Comparison of ENCODE assay signal across 18 cellular contexts in the genomic region with DNA sequence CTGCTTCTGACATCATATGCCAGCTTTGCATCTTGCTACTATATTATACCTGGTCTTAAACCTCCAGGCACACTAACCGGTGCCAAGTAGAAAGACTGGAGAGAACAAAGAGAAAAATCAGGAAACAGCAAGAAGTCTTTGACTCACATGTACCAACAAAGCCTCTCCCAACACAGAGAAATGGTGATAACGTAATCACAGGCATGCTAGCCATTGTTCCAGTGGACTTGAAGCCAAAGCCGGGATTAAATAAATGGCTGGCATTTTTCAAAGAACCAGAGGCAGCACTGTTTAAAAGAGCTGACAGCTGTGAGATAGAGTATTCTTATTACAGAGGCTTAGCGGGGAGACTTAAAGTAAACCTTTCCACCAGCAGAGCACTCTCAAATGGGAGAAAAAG.
A peak's percentile ranks its signal among the peaks of the same experiment; 100 is the strongest.
DNase-seq lines count a peak whose midpoint lies in the region; ATAC-seq and TF ChIP-seq lines count a peak whose summit lies in the region.
"Had no signal": no experiment of that assay in that cellular context is flagged by ENCODE, and none has a peak within 500 bp of the region (broad histone marks: within the 10 kb centered on the region; RNA-seq: fewer than 3 reads in every experiment).

No MANE protein-coding gene starts in this region.

- H4K20me1 ChIP-seq in GM23338 (replicated peaks; ENCODE audit: insufficient read depth): no peaks in the 10 kb centered on the region

- H3K27ac Mint-ChIP-seq in GM23338 (no peak overlapping the region), endodermal cell (peak overlapping the region; percentile 86)
- no peak overlapping the region for H3K27ac Mint-ChIP-seq in activated CD4-positive, alpha-beta memory T cell treated with anti-CD3 and anti-CD28 coated beads, Interleukin-2, amount 10 ng/mL, durations not matched to agents 7 days and 5 days
- no peak overlapping the region for H3K27ac Mint-ChIP-seq in stimulated activated naive CD8-positive, alpha-beta T cell treated with anti-CD3 and anti-CD28 coated beads, Interleukin-15, amount 100 ng/mL, for 72 hours
- H3K27ac Mint-ChIP-seq: CD8-positive, alpha-beta memory T cell had no signal

- no peaks in the 10 kb centered on the region for H3K27me3 ChIP-seq in GM23338 (ENCODE audit: insufficient read depth)
- no peaks in the 10 kb centered on the region for H3K27me3 ChIP-seq in endodermal cell (ENCODE audit: control insufficient read depth, insufficient read depth, low read length, poor library complexity, severe bottlenecking)
- H3K27me3 ChIP-seq in muscle layer of duodenum (ENCODE audit: low read depth, low read length): no peaks in the 10 kb centered on the region
- H3K27me3 ChIP-seq: body of pancreas, vagina had no signal

- no peak for ATAC-seq in GM23338
- no peak for ATAC-seq in stimulated activated naive CD8-positive, alpha-beta T cell treated with anti-CD3 and anti-CD28 coated beads, Interleukin-15, amount 100 ng/mL, for 72 hours
- ATAC-seq: activated CD4-positive, CD25-positive, alpha-beta regulatory T cell treated with anti-CD3 and anti-CD28 coated beads, Interleukin-2, amount 50 U/mL, for 24 hours; body of pancreas had no signal

- TF ChIP-seq CTCF in GM23338 (conservative IDR thresholded peaks at IDR 0.05; ENCODE audit: low read depth in 2 of 2) (no peak), endodermal cell (conservative IDR thresholded peaks at IDR 0.05) (no peak)

- H3K4me1 Mint-ChIP-seq in GM23338 (peaks cover 23% of the 10 kb centered on the region), endodermal cell (peaks cover 26% of the 10 kb centered on the region)
- H3K4me1 Mint-ChIP-seq in activated CD4-positive, alpha-beta memory T cell treated with anti-CD3 and anti-CD28 coated beads, Interleukin-2, amount 10 ng/mL, durations not matched to agents 7 days and 5 days: no peaks in the 10 kb centered on the region
- no peaks in the 10 kb centered on the region for H3K4me1 Mint-ChIP-seq in stimulated activated naive CD8-positive, alpha-beta T cell treated with anti-CD3 and anti-CD28 coated beads, Interleukin-15, amount 100 ng/mL, for 72 hours
- H3K4me1 Mint-ChIP-seq: CD8-positive, alpha-beta memory T cell had no signal

- H2AFZ ChIP-seq in GM23338: peak overlapping the region; percentile 80
- H2AFZ ChIP-seq: GM23248 had no signal

- POLR2A ChIA-PET in activated CD4-positive, alpha-beta memory T cell treated with anti-CD3 and anti-CD28 coated beads, Interleukin-2, amount 10 ng/mL, durations not matched to agents 7 days and 5 days (lab: Charles Lee): no interaction called here

- H3K9me3 ChIP-seq in endodermal cell (ENCODE audit: control insufficient read depth, low read length): peaks cover 35% of the 10 kb centered on the region
- no peaks in the 10 kb centered on the region for H3K9me3 ChIP-seq in muscle layer of duodenum (ENCODE audit: control insufficient read depth in 1 of 2, low read length in 2 of 2)
- H3K9me3 ChIP-seq: vagina had no signal

- H3K9me3 Mint-ChIP-seq in GM23338: peaks cover 12% of the 10 kb centered on the region; the same call in 2 of the 3 replicates
- peaks cover 14% of the 10 kb centered on the region for H3K9me3 Mint-ChIP-seq in endodermal cell
- no peaks in the 10 kb centered on the region for H3K9me3 Mint-ChIP-seq in activated CD4-positive, alpha-beta memory T cell treated with anti-CD3 and anti-CD28 coated beads, Interleukin-2, amount 10 ng/mL, durations not matched to agents 7 days and 5 days
- H3K9me3 Mint-ChIP-seq in stimulated activated naive CD8-positive, alpha-beta T cell treated with anti-CD3 and anti-CD28 coated beads, Interleukin-15, amount 100 ng/mL, for 72 hours: no peaks in the 10 kb centered on the region

- CTCF ChIA-PET in activated CD4-positive, alpha-beta memory T cell treated with anti-CD3 and anti-CD28 coated beads, Interleukin-2, amount 10 ng/mL, durations not matched to agents 7 days and 5 days (lab: Charles Lee): no interaction called here

- no peaks in the 10 kb centered on the region for H3K36me3 ChIP-seq in GM23338 (ENCODE audit: insufficient read depth)
- H3K36me3 ChIP-seq in endodermal cell (ENCODE audit: control insufficient read depth, insufficient read depth, low read length): no peaks in the 10 kb centered on the region
- H3K36me3 ChIP-seq in muscle layer of duodenum (ENCODE audit: control insufficient read depth in 1 of 2, insufficient read depth in 2 of 2, low read length in 2 of 2): no peaks in the 10 kb centered on the region
- H3K36me3 ChIP-seq: vagina had no signal

- H3K27ac ChIP-seq in GM23338 (ENCODE audit: low read depth) (no peak overlapping the region), endodermal cell (ENCODE audit: low read depth, low read length) (no peak overlapping the region), muscle layer of duodenum (ENCODE audit: low read length) (peak overlapping the region; percentile 67)
- H3K27ac ChIP-seq: body of pancreas, GM23248, vagina had no signal

- DNase-seq in GM23338 (ENCODE audit: low spot score) (no peak), NCI-H69 (lab: John Stamatoyannopoulos, UW) (peak; percentile 25), endodermal cell (peak; percentile 54), ecto neural progenitor cell (ENCODE audit: low spot score) (no peak)
- no peak for DNase-seq in activated CD4-positive, alpha-beta memory T cell treated with anti-CD3 and anti-CD28 coated beads, Interleukin-2, amount 10 ng/mL, durations not matched to agents 7 days and 5 days
- no peak for DNase-seq in stimulated activated naive CD8-positive, alpha-beta T cell treated with anti-CD3 and anti-CD28 coated beads, Interleukin-15, amount 100 ng/mL, for 72 hours
- no peak for DNase-seq in stimulated activated naive CD4-positive, alpha-beta T cell treated with Interleukin-2 at 50 U/mL for 16 hours (lab: John Stamatoyannopoulos, UW)
- DNase-seq: activated CD8-positive, alpha-beta memory T cell treated with anti-CD3 and anti-CD28 coated beads, Interleukin-2, amount 50 U/mL, for 4 hours; activated gamma-delta T cell treated with Interleukin-2 at 50 U/mL for 16 hours; body of pancreas; CD8-positive, alpha-beta memory T cell; effector memory CD4-positive, alpha-beta T cell; GM23248; NCI-H2107; SHP77 treated with DMSO at 0.1 percent for 48 hours had no signal

- H3K4me3 ChIP-seq in GM23338 (no peak overlapping the region), endodermal cell (ENCODE audit: low read length) (peak overlapping the region; percentile 14), muscle layer of duodenum (ENCODE audit: low read depth in 1 of 2, low read length in 2 of 2) (no peak overlapping the region)
- H3K4me3 ChIP-seq: body of pancreas, GM23248, vagina had no signal

- H3F3A ChIP-seq in GM23338 (replicated peaks; ENCODE audit: low read depth): no peaks in the 10 kb centered on the region

- peaks cover 5% of the 10 kb centered on the region; the same call in 1 of the 2 replicates for H3K4me1 ChIP-seq in GM23338 (ENCODE audit: insufficient read depth)
- H3K4me1 ChIP-seq in endodermal cell (ENCODE audit: control insufficient read depth, insufficient read depth, low read length): peaks cover 11% of the 10 kb centered on the region
- no peaks in the 10 kb centered on the region for H3K4me1 ChIP-seq in muscle layer of duodenum (ENCODE audit: control insufficient read depth in 1 of 2, insufficient read depth in 2 of 2, low read length in 2 of 2)
- H3K4me1 ChIP-seq: body of pancreas, vagina had no signal

- H3K4me2 ChIP-seq in GM23338: no peak overlapping the region

- H3K4me3 Mint-ChIP-seq in GM23338 (no peak overlapping the region), endodermal cell (no peak overlapping the region)
- no peak overlapping the region for H3K4me3 Mint-ChIP-seq in activated CD4-positive, alpha-beta memory T cell treated with anti-CD3 and anti-CD28 coated beads, Interleukin-2, amount 10 ng/mL, durations not matched to agents 7 days and 5 days
- H3K4me3 Mint-ChIP-seq in stimulated activated naive CD8-positive, alpha-beta T cell treated with anti-CD3 and anti-CD28 coated beads, Interleukin-15, amount 100 ng/mL, for 72 hours: no peak overlapping the region
- H3K4me3 Mint-ChIP-seq: CD8-positive, alpha-beta memory T cell had no signal

- H3K79me2 ChIP-seq in GM23338 (replicated peaks; ENCODE audit: insufficient read depth): no peaks in the 10 kb centered on the region

- H3K9me2 ChIP-seq in GM23338 (ENCODE audit: insufficient read depth): peaks cover 18% of the 10 kb centered on the region

- 53 to 63% methylated on average over 3 to 4 of the region's 4 CpGs for WGBS in endodermal cell (ENCODE audit: insufficient coverage in 1 of 2, insufficient read length in 1 of 2), 2 experiments

- H3K27me3 Mint-ChIP-seq in GM23338 (ENCODE audit: insufficient read depth, low read depth, poor library complexity) (peaks cover 9% of the 10 kb centered on the region), endodermal cell (ENCODE audit: insufficient read depth) (peaks cover 3% of the 10 kb centered on the region)
- peaks cover 21% of the 10 kb centered on the region for H3K27me3 Mint-ChIP-seq in activated CD4-positive, alpha-beta memory T cell treated with anti-CD3 and anti-CD28 coated beads, Interleukin-2, amount 10 ng/mL, durations not matched to agents 7 days and 5 days
- peaks cover 23% of the 10 kb centered on the region for H3K27me3 Mint-ChIP-seq in stimulated activated naive CD8-positive, alpha-beta T cell treated with anti-CD3 and anti-CD28 coated beads, Interleukin-15, amount 100 ng/mL, for 72 hours

- H3K9ac ChIP-seq in endodermal cell (ENCODE audit: extremely low read depth, low read length, poor library complexity, severe bottlenecking): no peak overlapping the region
- H3K9ac ChIP-seq: GM23248 had no signal

- H3K36me3 Mint-ChIP-seq in GM23338 (ENCODE audit: low read depth) (no peaks in the 10 kb centered on the region; the same call in 2 of the 3 replicates), endodermal cell (ENCODE audit: low read depth) (peaks cover 1% of the 10 kb centered on the region)
- no peaks in the 10 kb centered on the region for H3K36me3 Mint-ChIP-seq in activated CD4-positive, alpha-beta memory T cell treated with anti-CD3 and anti-CD28 coated beads, Interleukin-2, amount 10 ng/mL, durations not matched to agents 7 days and 5 days (ENCODE audit: low read depth)
- H3K36me3 Mint-ChIP-seq: CD8-positive, alpha-beta memory T cell had no signal

TF ChIP-seq in GM23338, 12 proteins besides CTCF, POLR2A, EP300 and RAD21:
- TF ChIP-seq STAT1 (IDR thresholded peaks at IDR 0.05; ENCODE audit: unreplicated experiment) (no peak), EZH2 (IDR thresholded peaks at IDR 0.05; ENCODE audit: low read depth, unreplicated experiment) (no peak), CREB1 (CRISPR knock-in tag; IDR thresholded peaks at IDR 0.05; ENCODE audit: low read depth) (no peak)

Comparison
In these comparisons a context has a peak if more than half of its experiments do, and no peak if none do; other contexts are left out.
1. DNase-seq: peak in NCI-H69 (single experiment) and endodermal cell (single experiment); none in GM23338 (single experiment), ecto neural progenitor cell (single experiment), activated CD4-positive, alpha-beta memory T cell treated with anti-CD3 and anti-CD28 coated beads, Interleukin-2, amount 10 ng/mL, durations not matched to agents 7 days and 5 days (single experiment), stimulated activated naive CD8-positive, alpha-beta T cell treated with anti-CD3 and anti-CD28 coated beads, Interleukin-15, amount 100 ng/mL, for 72 hours (0 of 2) and stimulated activated naive CD4-positive, alpha-beta T cell treated with Interleukin-2 at 50 U/mL for 16 hours (single experiment).